ENCODE assay signal across 12 cellular contexts in genomic region chr22:17131686-17132085, GRCh38. TPM values are rescaled to one million over a fixed set of nuclear protein-coding genes. Genes with fewer than 3 reads are reported as not detected.
A peak's percentile ranks its signal among the peaks of the same experiment; 100 is the strongest.
DNase-seq lines count a peak whose midpoint lies in the region; ATAC-seq and TF ChIP-seq lines count a peak whose summit lies in the region.
"Had no signal": no experiment of that assay in that cellular context is flagged by ENCODE, and none has a peak within 500 bp of the region (broad histone marks: within the 10 kb centered on the region; RNA-seq: fewer than 3 reads in every experiment).

No MANE protein-coding gene starts in this region.

- TF ChIP-seq CTCF in progenitor cell of endocrine pancreas (IDR thresholded peaks at IDR 0.05; ENCODE audit: unreplicated experiment) = no peak

- no peak overlapping the region for H3K27ac ChIP-seq in GM23248
- H3K27ac ChIP-seq: esophagus muscularis mucosa had no signal

- WGBS in GM23248 (ENCODE audit: low coverage in 1 of 2, low lambda C conversion rate in 2 of 2, missing lambda C conversion rate in 2 of 2), 2 experiments = 52 to 65% methylated on average over 5 of the region's 5 CpGs

- no peak overlapping the region for H3K4me3 Mint-ChIP-seq in progenitor cell of endocrine pancreas (ENCODE audit: low read depth)

- H3K9ac ChIP-seq in GM23248 = no peak overlapping the region

- H3K9me3 ChIP-seq in GM23248 (ENCODE audit: low read depth) = no peaks in the 10 kb centered on the region
- H3K9me3 ChIP-seq: esophagus muscularis mucosa had no signal

- H4K20me1 ChIP-seq in GM23248 (ENCODE audit: insufficient read depth) = no peaks in the 10 kb centered on the region

- H3K36me3 Mint-ChIP-seq in progenitor cell of endocrine pancreas (ENCODE audit: insufficient read depth) = no peaks in the 10 kb centered on the region

- H2AFZ ChIP-seq in GM23248 = no peak overlapping the region

- 0 out of 2 replicates have a peak, but pooled peaks cover 3% of the 10 kb centered on the region for H3F3A ChIP-seq in GM23248 (ENCODE audit: insufficient read depth)

- in situ Hi-C loops in G401 (cut with HindIII; ENCODE audit: low sequenced_read_pairs) (no loop called here), GM23248 (cut with MboI) (no loop called here)

- no peak overlapping the region for H3K27ac Mint-ChIP-seq in progenitor cell of endocrine pancreas

- H3K9me2 ChIP-seq in GM23248 (ENCODE audit: insufficient read depth) = no peaks in the 10 kb centered on the region

- H3K4me2 ChIP-seq in GM23248 (ENCODE audit: unreplicated experiment) = no peak overlapping the region

- DNase-seq in Daoy (ENCODE audit: low read depth) (peak; percentile 34), NCI-H1105 treated with DMSO at 0.1 percent for 48 hours (lab: John Stamatoyannopoulos, UW) (peak; percentile 29), RPMI8226 (peak; percentile 12), myocyte (ENCODE audit: low read depth) (peak; percentile 66), G401 (ENCODE audit: low spot score) (no peak), GM23248 (no peak), progenitor cell of endocrine pancreas (ENCODE audit: low spot score, unreplicated experiment) (no peak)
- DNase-seq: activated CD4-positive, CD25-positive, alpha-beta regulatory T cell treated with anti-CD3 and anti-CD28 coated beads, Interleukin-2, amount 50 U/mL, for 72 hours; stimulated activated CD4-positive, alpha-beta T cell treated with anti-CD3 and anti-CD28 coated beads, Interleukin-2, amount 100 ng/mL, for 24 hours; stimulated activated naive CD8-positive, alpha-beta T cell treated with anti-CD3 and anti-CD28 coated beads, Interleukin-15, Interleukin-2, amounts not matched to agents 100 U/mL and 50 U/mL, for 24 hours had no signal

- H3K27me3 Mint-ChIP-seq in progenitor cell of endocrine pancreas = no peaks in the 10 kb centered on the region

- no peaks in the 10 kb centered on the region for H3K9me3 Mint-ChIP-seq in progenitor cell of endocrine pancreas (ENCODE audit: low read depth)

- H3K79me2 ChIP-seq in GM23248 (ENCODE audit: insufficient read depth) = no peaks in the 10 kb centered on the region

- H3K27me3 ChIP-seq in GM23248 (replicated peaks; ENCODE audit: insufficient read depth) = no peaks in the 10 kb centered on the region
- H3K27me3 ChIP-seq: esophagus muscularis mucosa had no signal

- H3K4me1 Mint-ChIP-seq in progenitor cell of endocrine pancreas (ENCODE audit: low read depth) = no peaks in the 10 kb centered on the region

- H3K4me1 ChIP-seq in GM23248 (ENCODE audit: insufficient read depth) = no peaks in the 10 kb centered on the region

- no peak overlapping the region for H3K4me3 ChIP-seq in GM23248
- H3K4me3 ChIP-seq: esophagus muscularis mucosa had no signal

- no peaks in the 10 kb centered on the region for H3K36me3 ChIP-seq in GM23248 (ENCODE audit: low read depth)

- ATAC-seq in GM21515 (IDR thresholded peaks at IDR 0.05; ENCODE audit: unreplicated experiment) = no peak
- ATAC-seq: stimulated activated naive CD8-positive, alpha-beta T cell treated with anti-CD3 and anti-CD28 coated beads, Interleukin-15, Interleukin-2, amounts not matched to agents 100 U/mL and 50 U/mL, for 24 hours had no signal

RNA-seq across cellular contexts. Expression of gene TMEM121B, which starts 10.5 kb away (rescaled TPM):
- total RNA-seq in Daoy (2014; rRNA removed; shearing (Covaris generic)) = 0.11 and 0.21 TPM in 2 replicates
- total RNA-seq in myocyte (2.8 and 3.2 TPM in 2 replicates), progenitor cell of endocrine pancreas (4.7 and 5.0 TPM in 2 replicates)
- 0.61 TPM for polyA plus RNA-seq in myocyte (2012)
- total RNA-seq in G401 (2014; rRNA removed; shearing (Covaris generic)) = 0.74 and 0.75 TPM in 2 replicates
- 0.11 TPM in 1 of 2 replicates, not detected in the other for total RNA-seq in GM23248 (2014; rRNA removed; shearing (Covaris generic))
- not detected in 2 replicates for polyA plus RNA-seq in GM23248 (2016; fragmentation: Nextera tagmentation; extraction: Ambion mirVana)

RNA-seq across cellular contexts. Expression of gene HDHD5, which starts 27.4 kb away (rescaled TPM):
- 51.1 and 60.6 TPM in 2 replicates for total RNA-seq in Daoy (2014; rRNA removed; shearing (Covaris generic))
- total RNA-seq in myocyte (60.1 and 72.0 TPM in 2 replicates), progenitor cell of endocrine pancreas (39.7 and 40.4 TPM in 2 replicates)
- 34.0 TPM for polyA plus RNA-seq in myocyte (2012)
- total RNA-seq in G401 (2014; rRNA removed; shearing (Covaris generic)) = 163 and 164 TPM in 2 replicates
- total RNA-seq in GM23248 (2014; rRNA removed; shearing (Covaris generic)) = 53.2 and 53.7 TPM in 2 replicates
- 54.5 and 55.5 TPM in 2 replicates for polyA plus RNA-seq in GM23248 (2016; fragmentation: Nextera tagmentation; extraction: Ambion mirVana)

RNA-seq across cellular contexts. Expression of gene IL17RA, which starts 46.9 kb away (rescaled TPM):
- total RNA-seq in Daoy (2014; rRNA removed; shearing (Covaris generic)) = 1.8 and 3.3 TPM in 2 replicates
- total RNA-seq in myocyte = 4.9 and 5.9 TPM in 2 replicates
- polyA plus RNA-seq in myocyte (2012) = 5.1 TPM
- total RNA-seq in G401 (2014; rRNA removed; shearing (Covaris generic)) = 7.3 TPM in 2 replicates
- total RNA-seq in GM23248 (2014; rRNA removed; shearing (Covaris generic)) = 18.3 and 31.6 TPM in 2 replicates
- polyA plus RNA-seq in GM23248 (2016; fragmentation: Nextera tagmentation; extraction: Ambion mirVana) = 13.9 and 15.2 TPM in 2 replicates
- total RNA-seq in progenitor cell of endocrine pancreas = 8.4 and 10.0 TPM in 2 replicates

Comparison
In these comparisons a context has a peak if more than half of its experiments do, and no peak if none do; other contexts are left out.
1. DNase-seq: peak in Daoy (single experiment), NCI-H1105 treated with DMSO at 0.1 percent for 48 hours (single experiment), RPMI8226 (single experiment) and myocyte (single experiment); none in G401 (single experiment), GM23248 (single experiment) and progenitor cell of endocrine pancreas (single experiment).